In the genomic region with DNA sequence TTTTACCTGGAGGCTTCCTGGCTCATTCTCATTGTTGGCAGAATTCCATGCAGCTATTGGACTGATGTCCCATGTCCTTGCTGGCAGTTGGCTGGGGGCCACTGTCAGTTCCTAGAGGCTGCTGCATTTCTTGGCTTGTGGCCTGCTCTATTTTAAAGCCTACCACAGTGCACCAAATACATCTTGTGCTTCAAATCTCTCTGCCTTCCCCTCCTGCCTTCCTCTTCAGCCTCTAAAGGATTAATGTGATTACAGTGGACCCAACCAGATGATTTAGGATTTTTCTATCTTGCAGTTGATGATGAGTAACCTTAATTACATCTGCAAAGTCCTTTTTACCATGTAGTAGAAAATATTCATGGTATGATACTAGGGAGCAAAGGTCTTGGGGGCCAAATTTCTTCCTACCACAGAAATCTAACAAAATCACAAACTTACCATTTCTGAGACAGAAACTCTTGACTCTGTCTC, we compare ENCODE assay signal across 11 cellular contexts.
A peak's percentile ranks its signal among the peaks of the same experiment; 100 is the strongest.
DNase-seq lines count a peak whose midpoint lies in the region; ATAC-seq lines count a peak whose summit lies in the region.
"Had no signal": no experiment of that assay in that cellular context is flagged by ENCODE, and none has a peak within 500 bp of the region (broad histone marks: within the 10 kb centered on the region; RNA-seq: fewer than 3 reads in every experiment).

No MANE protein-coding gene starts in this region.

- ATAC-seq in GM21723 (IDR thresholded peaks at IDR 0.05; ENCODE audit: unreplicated experiment), result no peak

- DNase-seq in DMS153 (lab: John Stamatoyannopoulos, UW), result peak; percentile 32
- no peak for DNase-seq in DMS153 treated with DMSO at 0.1 percent for 48 hours (lab: John Stamatoyannopoulos, UW; ENCODE audit: unreplicated experiment)
- DNase-seq in NCI-H2196 treated with DMSO at 0.1 percent for 48 hours (lab: John Stamatoyannopoulos, UW; ENCODE audit: unreplicated experiment), result peak; percentile 27
- peak; percentile 29 for DNase-seq in fibroblast of gingiva (ENCODE audit: low read depth)
- peak; percentile 11 for DNase-seq in renal cortical epithelial cell (ENCODE audit: low read depth)
- DNase-seq in occipital lobe (lab: John Stamatoyannopoulos, UW), result no peak
- no peak for DNase-seq in COLO668 (lab: John Stamatoyannopoulos, UW; ENCODE audit: unreplicated experiment)
- DNase-seq: 8988T, NCI-H1694 treated with DMSO at 0.1 percent for 48 hours, retina had no signal

Comparison
In these comparisons a context has a peak if more than half of its experiments do, and no peak if none do; other contexts are left out.
1. DNase-seq: peak in DMS153 (single experiment), NCI-H2196 treated with DMSO at 0.1 percent for 48 hours (single experiment), fibroblast of gingiva (single experiment) and renal cortical epithelial cell (single experiment); none in DMS153 treated with DMSO at 0.1 percent for 48 hours (single experiment), occipital lobe (single experiment) and COLO668 (single experiment).